22 cellular contexts compared by ENCODE assay signal in the genomic region with DNA sequence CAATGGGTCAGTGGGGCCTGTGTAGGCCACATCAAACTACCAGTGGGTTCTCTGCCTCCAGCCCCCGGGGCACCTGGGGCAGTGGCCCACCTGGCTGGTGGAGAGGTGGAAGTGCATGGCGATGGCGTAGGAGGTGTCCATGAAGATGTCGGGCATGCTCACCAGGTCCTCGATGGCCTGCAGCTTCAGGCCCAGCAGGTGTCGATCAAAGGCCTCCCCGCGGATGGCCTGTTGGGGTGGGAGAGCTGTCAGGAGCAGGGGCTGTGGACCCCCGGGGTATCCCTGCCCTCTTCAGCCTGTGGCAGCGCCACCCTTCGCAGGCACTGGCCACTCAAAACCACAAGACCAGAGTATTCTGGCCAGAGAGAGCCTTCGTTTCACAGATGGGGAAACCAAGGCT. TPM values are rescaled to one million over a fixed set of nuclear protein-coding genes. Genes with fewer than 3 reads are reported as not detected.
DNase-seq lines count a peak whose midpoint lies in the region; ATAC-seq, FAIRE-seq and TF ChIP-seq lines count a peak whose summit lies in the region.
"Had no signal": no experiment of that assay in that cellular context is flagged by ENCODE, and none has a peak within 500 bp of the region (broad histone marks: within the 10 kb centered on the region; RNA-seq: fewer than 3 reads in every experiment).

No MANE protein-coding gene starts in this region.

- no peak for TF ChIP-seq EP300 in K562 (IDR thresholded peaks at IDR 0.05; ENCODE audit: low read length)

- no peak overlapping the region for H2BK120ac ChIP-seq in neuronal stem cell (ENCODE audit: low read depth, low read length)

- H3K4me1 ChIP-seq in K562 (replicated peaks in 1 of 2; ENCODE audit: control insufficient read depth in 2 of 2, insufficient read depth in 2 of 2, low read length in 2 of 2) (peaks cover 0 to 31% of the 10 kb centered on the region in 2 experiments; a peak in 2 of 5 replicates), neuronal stem cell (ENCODE audit: control insufficient read depth in 2 of 2, insufficient read depth in 1 of 2, low read depth in 1 of 2, low read length in 2 of 2) (no peaks in the 10 kb centered on the region)
- H3K4me1 ChIP-seq: BE2C had no signal

- FAIRE-seq in K562 (lab: Jason Lieb, UNC) = no peak
- FAIRE-seq: A204.1, D721Med, G401.6, GM12891, GM19239 had no signal

- no TSS peak for BruUV-seq in K562 (replicated peaks; lab: Mats Ljungman, UMichigan)

- H3K18ac ChIP-seq in neuronal stem cell (ENCODE audit: low read length) = peak overlapping the region; percentile 83

- H4K91ac ChIP-seq in neuronal stem cell (ENCODE audit: low read depth, low read length, poor library complexity) = no peak overlapping the region

- H3K23ac ChIP-seq in neuronal stem cell (ENCODE audit: low read depth, low read length, poor library complexity) = peak overlapping the region; percentile 85

- H3K27ac ChIP-seq in K562 (ENCODE audit: extremely low read depth, low read depth, low read length) = no peak overlapping the region
- no peak overlapping the region for H3K27ac ChIP-seq in neuronal stem cell (replicated peaks; ENCODE audit: low read length)
- H3K27ac ChIP-seq: BLaER1 had no signal

- H3K9me3 ChIP-seq in K562 (replicated peaks; ENCODE audit: control insufficient read depth, insufficient read depth, low read depth, low read length) = no peaks in the 10 kb centered on the region
- no peaks in the 10 kb centered on the region for H3K9me3 ChIP-seq in neuronal stem cell (replicated peaks in 1 of 2; ENCODE audit: control insufficient read depth in 2 of 2, insufficient read depth in 1 of 2, low read depth in 1 of 2, low read length in 2 of 2)
- H3K9me3 ChIP-seq: BE2C, BLaER1 had no signal

- WGBS in K562 (ENCODE audit: insufficient coverage, low coverage, missing lambda C conversion rate) = 60% methylated on average over 8 of the region's 12 CpGs
- WGBS in neuronal stem cell (ENCODE audit: extremely low coverage in 2 of 2, insufficient read length in 2 of 2, insufficient replicate concordance in 1 of 2), 2 donors = no CpG with 5 or more reads among the region's 12 CpGs

- TF ChIP-seq POLR2A in K562 (conservative IDR thresholded peaks at IDR 0.05) = no peak

- H3K4me3 ChIP-seq in K562 (no peak overlapping the region), neuronal stem cell (ENCODE audit: low read length in 2 of 2) (no peak overlapping the region)
- H3K4me3 ChIP-seq: BLaER1 had no signal

- no peak for TF ChIP-seq RAD21 in K562 (CRISPR knock-in tag; conservative IDR thresholded peaks at IDR 0.05 in 1 of 2, IDR thresholded peaks at IDR 0.05 in 1 of 2)

- no peak overlapping the region for H2BK12ac ChIP-seq in neuronal stem cell (ENCODE audit: low read length)

- CTCF ChIA-PET in K562 (lab: Yijun Ruan, JAX; ENCODE audit: low intra/inter-chr PET ratio) = no interaction called here

- H2AK5ac ChIP-seq in neuronal stem cell (ENCODE audit: low read depth, low read length) = peak overlapping the region; percentile 56

- no peaks in the 10 kb centered on the region for H3K36me3 ChIP-seq in K562 (ENCODE audit: control insufficient read depth, insufficient read depth, low read length)
- H3K36me3 ChIP-seq in neuronal stem cell (replicated peaks in 1 of 2; ENCODE audit: control insufficient read depth in 2 of 2, insufficient read depth in 2 of 2, low read length in 2 of 2) = peaks cover 0 to 14% of the 10 kb centered on the region in 2 donors
- H3K36me3 ChIP-seq: BE2C had no signal

- H3K14ac ChIP-seq in neuronal stem cell (ENCODE audit: low read length) = no peak overlapping the region

- ATAC-seq in K562 (no peak), HG02588 (IDR thresholded peaks at IDR 0.05; ENCODE audit: unreplicated experiment) (no peak)

- no peak for TF ChIP-seq CTCF in K562 (IDR thresholded peaks at IDR 0.05 in 2 of 3, conservative IDR thresholded peaks at IDR 0.05 in 1 of 3; ENCODE audit: insufficient read depth in 2 of 3, low read depth in 1 of 3, low read length in 3 of 3)

- in situ Hi-C loops in K562 (cut with MboI) = no loop called here

- H3K9ac ChIP-seq in K562 (ENCODE audit: insufficient read depth in 1 of 2, low read depth in 2 of 2, low read length in 2 of 2) = peak overlapping the region in 1 of 2 experiments; percentile 48; a peak in 1 of 4 replicates
- H3K9ac ChIP-seq in neuronal stem cell (ENCODE audit: low read depth, low read length, poor library complexity) = peak overlapping the region; percentile 44
- H3K9ac ChIP-seq: BLaER1 had no signal

- H4K20me1 ChIP-seq in K562 (replicated peaks; ENCODE audit: control insufficient read depth, insufficient read depth, low read length) = no peaks in the 10 kb centered on the region
- H4K20me1 ChIP-seq: BLaER1 had no signal

- H3K4me2 ChIP-seq in K562 (ENCODE audit: insufficient read depth, low read length) (no peak overlapping the region), neuronal stem cell (ENCODE audit: insufficient read depth, low read length, poor library complexity, severe bottlenecking) (no peak overlapping the region)
- H3K4me2 ChIP-seq: BLaER1 had no signal

- H3K79me2 ChIP-seq in K562 (ENCODE audit: control insufficient read depth, insufficient read depth, low read length) = no peaks in the 10 kb centered on the region

- H2AFZ ChIP-seq in K562 (ENCODE audit: low read depth, low read length) (no peak overlapping the region), neuronal stem cell (ENCODE audit: low read length) (no peak overlapping the region)

- intact Hi-C loops in K562 (cut with micrococcal nuclease) = no loop called here

- DNase-seq in D341Med (ENCODE audit: low spot score) = peak; percentile 15
- no peak for DNase-seq in K562 (ENCODE audit: extremely low read depth in 1 of 4, low spot score in 3 of 4)
- no peak for DNase-seq in neuronal stem cell (ENCODE audit: low spot score)
- no peak for DNase-seq in SK-N-DZ (ENCODE audit: low spot score)
- DNase-seq in germinal center (ENCODE audit: low spot score) = no peak
- DNase-seq: 8988T; ACHN; BE2C; C1 segment of cervical spinal cord; CD4-positive, alpha-beta memory T cell; CD4-positive, CD25-positive, alpha-beta regulatory T cell; CD8-positive, alpha-beta memory T cell; COR-L47; DMS79 treated with DMSO at 0.1 percent for 48 hours; GF-D8 had no signal

- no peaks in the 10 kb centered on the region for H3K79me1 ChIP-seq in neuronal stem cell (ENCODE audit: low read depth, low read length)

- H2BK15ac ChIP-seq in neuronal stem cell (ENCODE audit: low read length) = no peak overlapping the region

- peak overlapping the region; percentile 84 for H3K4ac ChIP-seq in neuronal stem cell (ENCODE audit: low read length)

- no peaks in the 10 kb centered on the region for H3K27me3 ChIP-seq in K562 (ENCODE audit: control insufficient read depth in 2 of 2, insufficient read depth in 2 of 2, low read length in 2 of 2)
- no peaks in the 10 kb centered on the region for H3K27me3 ChIP-seq in neuronal stem cell (ENCODE audit: control insufficient read depth in 3 of 3, insufficient read depth in 3 of 3, low read depth in 1 of 3, low read length in 3 of 3)
- H3K27me3 ChIP-seq: BE2C, BLaER1 had no signal

- H4K8ac ChIP-seq in neuronal stem cell (ENCODE audit: low read depth, low read length) = no peak overlapping the region

- POLR2A ChIA-PET in K562 (lab: Yijun Ruan, JAX) = no interaction called here

- H3K9me1 ChIP-seq in K562 (ENCODE audit: control insufficient read depth, insufficient read depth, low read length) = no peaks in the 10 kb centered on the region

- no peak overlapping the region for H2BK5ac ChIP-seq in neuronal stem cell (ENCODE audit: low read length)

RNA-seq across cellular contexts. Expression of a gene that starts 14.7 kb away (rescaled TPM):
- total RNA-seq in K562 (2011; cell fraction: chromatin; rRNA removed; ENCODE audit: low replicate concordance) = 9.6 and 13.0 TPM in 2 replicates
- total RNA-seq in K562 (2011; cell fraction: nucleolus; rRNA removed) = 6.7 and 10.3 TPM in 2 replicates
- 6.0 and 8.1 TPM in 2 replicates for total RNA-seq in K562 (2011; cell fraction: nucleoplasm; rRNA removed)
- 8.2 and 10.1 TPM in 2 replicates for total RNA-seq in K562 (2014; rRNA removed)
- 2.7 and 3.7 TPM in 2 replicates for total RNA-seq in K562 (2014; rRNA removed; fragmentation: Illumina TruSeq; extraction: Trizol)
- 4.7 and 4.8 TPM in 2 replicates for total RNA-seq in K562 (2015; rRNA removed; fragmentation: Illumina TruSeq; extraction: Trizol)
- 13.8 and 14.8 TPM in 2 replicates for total RNA-seq in K562 (2021)
- polyA plus RNA-seq in K562 (2011; rRNA removed) = 5.4 and 9.6 TPM in 2 replicates
- polyA plus RNA-seq in K562 (2011; cell fraction: cytosol; rRNA removed) = 8.6 and 11.9 TPM in 2 replicates
- 12.2 and 15.8 TPM in 2 replicates for polyA plus RNA-seq in K562 (2011; cell fraction: nucleus; rRNA removed)
- 10.9 and 22.6 TPM in 2 replicates for polyA plus RNA-seq in K562 (2012)
- 7.4 and 11.7 TPM in 2 replicates for polyA plus RNA-seq in K562 (2014; fragmentation: Illumina TruSeq; extraction: Trizol)
- polyA plus RNA-seq in K562 (2014; fragmentation: Nextera tagmentation; extraction: Ambion mirVana) = under 1 TPM; 0.20 to 0.67 TPM
- polyA plus RNA-seq in K562 (2014; rRNA removed) = 6.2 and 6.3 TPM in 2 replicates
- 5.0 and 5.1 TPM in 2 replicates for polyA minus RNA-seq in K562 (2011; rRNA and poly(A)+ RNA removed)
- polyA minus RNA-seq in K562 (2011; cell fraction: cytosol; rRNA and poly(A)+ RNA removed) = 7.5 and 12.5 TPM in 2 replicates
- 2.2 and 4.3 TPM in 2 replicates for polyA minus RNA-seq in K562 (2011; cell fraction: nucleus; rRNA and poly(A)+ RNA removed)
- polyA plus RNA-seq in neuronal stem cell (2013, experiment 1 of 2) = 12.9 TPM
- polyA plus RNA-seq in neuronal stem cell (2013, experiment 2 of 2) = 12.1 TPM
- 8.2 and 10.7 TPM in 2 replicates for polyA plus RNA-seq in SK-N-DZ (2014; cell fraction: cytosol; rRNA removed)
- polyA plus RNA-seq in SK-N-DZ (2014; cell fraction: nucleus; rRNA removed) = 6.2 and 8.7 TPM in 2 replicates

RNA-seq across cellular contexts. Expression of a gene that starts 15.0 kb away (rescaled TPM):
- total RNA-seq in K562 (2011; cell fraction: chromatin; rRNA removed; ENCODE audit: low replicate concordance) = 25.1 and 61.9 TPM in 2 replicates
- total RNA-seq in K562 (2011; cell fraction: nucleolus; rRNA removed) = 71.3 and 71.4 TPM in 2 replicates
- total RNA-seq in K562 (2011; cell fraction: nucleoplasm; rRNA removed) = 60.4 and 62.9 TPM in 2 replicates
- total RNA-seq in K562 (2014; rRNA removed) (25.2 and 28.7 TPM in 2 replicates), K562 (2014; rRNA removed; fragmentation: Illumina TruSeq; extraction: Trizol) (16.1 and 20.1 TPM in 2 replicates), K562 (2015; rRNA removed; fragmentation: Illumina TruSeq; extraction: Trizol) (29.8 and 30.5 TPM in 2 replicates), K562 (2021) (37.5 and 39.8 TPM in 2 replicates)
- polyA plus RNA-seq in K562 (2011; rRNA removed) (33.4 and 36.2 TPM in 2 replicates), K562 (2014; fragmentation: Illumina TruSeq; extraction: Trizol) (34.6 and 38.7 TPM in 2 replicates), K562 (2014; fragmentation: Nextera tagmentation; extraction: Ambion mirVana) (10 to 100 TPM in 1 of 2 experiments, 1 to 10 TPM in 1; 3.0 to 19.2 TPM), K562 (2014; rRNA removed) (36.5 and 40.5 TPM in 2 replicates)
- 45.2 and 65.3 TPM in 2 replicates for polyA plus RNA-seq in K562 (2011; cell fraction: cytosol; rRNA removed)
- polyA plus RNA-seq in K562 (2011; cell fraction: nucleus; rRNA removed) = 50.0 and 61.6 TPM in 2 replicates
- 21.4 and 22.1 TPM in 2 replicates for polyA plus RNA-seq in K562 (2012)
- 19.4 and 20.2 TPM in 2 replicates for polyA minus RNA-seq in K562 (2011; rRNA and poly(A)+ RNA removed)
- 11.6 and 13.9 TPM in 2 replicates for polyA minus RNA-seq in K562 (2011; cell fraction: cytosol; rRNA and poly(A)+ RNA removed)
- 9.4 and 14.6 TPM in 2 replicates for polyA minus RNA-seq in K562 (2011; cell fraction: nucleus; rRNA and poly(A)+ RNA removed)
- 34.9 TPM for polyA plus RNA-seq in neuronal stem cell (2013, experiment 1 of 2)
- 34.1 TPM for polyA plus RNA-seq in neuronal stem cell (2013, experiment 2 of 2)
- polyA plus RNA-seq in SK-N-DZ (2014; cell fraction: cytosol; rRNA removed) = 56.8 and 59.2 TPM in 2 replicates
- 39.0 and 39.1 TPM in 2 replicates for polyA plus RNA-seq in SK-N-DZ (2014; cell fraction: nucleus; rRNA removed)

RNA-seq across cellular contexts. Expression of a gene that starts 15.3 kb away (rescaled TPM):
- total RNA-seq in K562 (2011; cell fraction: chromatin; rRNA removed; ENCODE audit: low replicate concordance) = 42.2 and 97.6 TPM in 2 replicates
- total RNA-seq in K562 (2011; cell fraction: nucleolus; rRNA removed) = 57.8 and 60.5 TPM in 2 replicates
- 50.5 and 57.4 TPM in 2 replicates for total RNA-seq in K562 (2011; cell fraction: nucleoplasm; rRNA removed)
- total RNA-seq in K562 (2014; rRNA removed) = 87.7 and 122 TPM in 2 replicates
- 54.0 and 58.6 TPM in 2 replicates for total RNA-seq in K562 (2014; rRNA removed; fragmentation: Illumina TruSeq; extraction: Trizol)
- 73.0 and 77.4 TPM in 2 replicates for total RNA-seq in K562 (2015; rRNA removed; fragmentation: Illumina TruSeq; extraction: Trizol)
- total RNA-seq in K562 (2021) = 109 and 119 TPM in 2 replicates
- 106 and 121 TPM in 2 replicates for polyA plus RNA-seq in K562 (2011; rRNA removed)
- 85.0 and 104 TPM in 2 replicates for polyA plus RNA-seq in K562 (2011; cell fraction: cytosol; rRNA removed)
- polyA plus RNA-seq in K562 (2011; cell fraction: nucleus; rRNA removed) = 59.1 and 61.5 TPM in 2 replicates
- polyA plus RNA-seq in K562 (2012) = 76.9 and 94.0 TPM in 2 replicates
- polyA plus RNA-seq in K562 (2014; fragmentation: Illumina TruSeq; extraction: Trizol) = 72.6 and 83.7 TPM in 2 replicates
- 1 to 10 TPM; 1.7 to 3.4 TPM for polyA plus RNA-seq in K562 (2014; fragmentation: Nextera tagmentation; extraction: Ambion mirVana)
- polyA plus RNA-seq in K562 (2014; rRNA removed) = 60.6 and 66.3 TPM in 2 replicates
- 99.5 and 120 TPM in 2 replicates for polyA minus RNA-seq in K562 (2011; rRNA and poly(A)+ RNA removed)
- 61.5 and 61.9 TPM in 2 replicates for polyA minus RNA-seq in K562 (2011; cell fraction: cytosol; rRNA and poly(A)+ RNA removed)
- 15.3 and 28.9 TPM in 2 replicates for polyA minus RNA-seq in K562 (2011; cell fraction: nucleus; rRNA and poly(A)+ RNA removed)
- 74.5 TPM for polyA plus RNA-seq in neuronal stem cell (2013, experiment 1 of 2)
- polyA plus RNA-seq in neuronal stem cell (2013, experiment 2 of 2) = 76.7 TPM
- polyA plus RNA-seq in SK-N-DZ (2014; cell fraction: cytosol; rRNA removed) = 85.6 and 97.8 TPM in 2 replicates
- 55.4 and 62.5 TPM in 2 replicates for polyA plus RNA-seq in SK-N-DZ (2014; cell fraction: nucleus; rRNA removed)

RNA-seq across cellular contexts. Expression of a gene that starts 59.5 kb away (rescaled TPM):
- 92.3 and 308 TPM in 2 replicates for total RNA-seq in K562 (2011; cell fraction: chromatin; rRNA removed; ENCODE audit: low replicate concordance)
- 215 and 248 TPM in 2 replicates for total RNA-seq in K562 (2011; cell fraction: nucleolus; rRNA removed)
- 114 and 139 TPM in 2 replicates for total RNA-seq in K562 (2011; cell fraction: nucleoplasm; rRNA removed)
- total RNA-seq in K562 (2014; rRNA removed) (25.4 and 30.5 TPM in 2 replicates), K562 (2014; rRNA removed; fragmentation: Illumina TruSeq; extraction: Trizol) (5.3 and 7.3 TPM in 2 replicates), K562 (2015; rRNA removed; fragmentation: Illumina TruSeq; extraction: Trizol) (18.0 and 22.7 TPM in 2 replicates), K562 (2021) (47.6 and 49.4 TPM in 2 replicates)
- polyA plus RNA-seq in K562 (2011; rRNA removed) (19.8 and 37.8 TPM in 2 replicates), K562 (2014; fragmentation: Illumina TruSeq; extraction: Trizol) (15.2 and 25.9 TPM in 2 replicates), K562 (2014; fragmentation: Nextera tagmentation; extraction: Ambion mirVana) (under 1 TPM; 0.15 to 0.77 TPM), K562 (2014; rRNA removed) (51.4 and 54.1 TPM in 2 replicates)
- polyA plus RNA-seq in K562 (2011; cell fraction: cytosol; rRNA removed) = 19.0 and 25.6 TPM in 2 replicates
- polyA plus RNA-seq in K562 (2011; cell fraction: nucleus; rRNA removed) = 374 and 378 TPM in 2 replicates
- polyA plus RNA-seq in K562 (2012) = 25.3 and 34.3 TPM in 2 replicates
- 7.0 and 8.3 TPM in 2 replicates for polyA minus RNA-seq in K562 (2011; rRNA and poly(A)+ RNA removed)
- 10.7 and 12.7 TPM in 2 replicates for polyA minus RNA-seq in K562 (2011; cell fraction: cytosol; rRNA and poly(A)+ RNA removed)
- polyA minus RNA-seq in K562 (2011; cell fraction: nucleus; rRNA and poly(A)+ RNA removed) = 52.0 and 76.5 TPM in 2 replicates
- polyA plus RNA-seq in neuronal stem cell (2013, experiment 1 of 2) = 12.8 TPM
- 13.2 TPM for polyA plus RNA-seq in neuronal stem cell (2013, experiment 2 of 2)
- 23.2 and 35.4 TPM in 2 replicates for polyA plus RNA-seq in SK-N-DZ (2014; cell fraction: cytosol; rRNA removed)
- 214 and 304 TPM in 2 replicates for polyA plus RNA-seq in SK-N-DZ (2014; cell fraction: nucleus; rRNA removed)
